Comparison of ENCODE assay signal across 8 cellular contexts in the genomic region with DNA sequence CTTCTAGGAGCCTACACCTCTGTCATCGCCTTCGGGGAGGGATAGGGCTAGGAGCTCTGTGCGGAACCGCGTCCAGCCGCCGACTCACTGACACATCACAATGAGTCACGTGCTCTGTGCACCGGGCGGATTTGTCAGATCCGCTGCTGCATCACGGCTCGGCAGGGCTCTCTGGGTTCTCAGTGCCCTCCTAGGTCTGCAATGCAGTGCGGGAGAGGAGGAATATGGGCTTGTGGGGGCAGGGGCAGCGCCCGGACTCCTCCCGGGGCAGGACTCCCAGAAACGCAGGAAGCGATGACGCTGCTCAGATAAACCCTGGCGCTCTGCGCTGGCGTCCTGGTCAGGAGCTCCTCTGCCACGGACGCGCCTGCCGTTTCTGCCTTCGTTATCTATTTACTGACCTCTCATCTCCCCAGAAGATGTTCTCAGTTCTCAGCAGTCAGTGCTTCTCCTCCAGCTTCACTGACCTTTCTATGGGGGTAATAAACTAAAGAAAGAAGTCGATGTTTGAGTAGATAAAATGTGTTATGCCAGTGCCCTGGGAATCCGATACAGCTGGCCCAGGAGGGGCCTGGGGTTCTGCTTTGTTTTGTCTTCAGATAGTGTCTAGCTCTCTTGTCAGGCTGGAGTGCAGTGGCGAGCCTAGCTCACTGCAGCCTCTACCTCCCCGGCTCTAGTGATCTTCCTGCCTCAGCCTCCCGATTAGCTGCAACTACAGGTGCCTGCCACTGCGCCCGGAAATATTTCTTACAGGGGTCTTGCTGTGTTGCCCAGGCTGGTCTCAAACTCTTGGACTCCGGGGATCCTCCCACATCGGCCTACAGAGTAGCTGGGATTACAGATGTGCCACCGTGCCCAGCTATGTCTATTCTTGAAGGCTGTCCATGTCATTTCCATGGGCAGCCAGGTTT. TPM values are rescaled to one million over a fixed set of nuclear protein-coding genes. Genes with fewer than 3 reads are reported as not detected.
DNase-seq lines count a peak whose midpoint lies in the region; ATAC-seq and TF ChIP-seq lines count a peak whose summit lies in the region.

No MANE protein-coding gene starts in this region.

- peak; percentile 83 for DNase-seq in AG08396 (ENCODE audit: low spot score)
- peak; percentile 30 to 77 for DNase-seq in NCI-H446 (lab: John Stamatoyannopoulos, UW)
- DNase-seq in activated CD4-positive, alpha-beta T cell treated with anti-CD3 and anti-CD28 coated beads for 1 hour = peak; percentile 74
- peak; percentile 98 for DNase-seq in choroid plexus epithelial cell (ENCODE audit: low read depth)
- peak; percentile 92 to 96 for DNase-seq in left colon
- DNase-seq in stimulated activated CD4-positive, alpha-beta T cell treated with anti-CD3 and anti-CD28 coated beads, Interleukin-1b, Interleukin-23, amount 100 ng/mL, for 4 hours (ENCODE audit: low read depth in 2 of 2) = peak; percentile 66 to 74

- ATAC-seq in GM18909 (IDR thresholded peaks at IDR 0.05; ENCODE audit: poor library complexity, unreplicated experiment) (peak; percentile 98), HG03196 (IDR thresholded peaks at IDR 0.05; ENCODE audit: unreplicated experiment) (peak; percentile 94), left colon (peak; percentile 83)

- intact Hi-C loops in left colon (cut with DNase I, micrococcal nuclease) = no loop called here

- peak overlapping the region; percentile 46 for H3K4me3 ChIP-seq in choroid plexus epithelial cell (ENCODE audit: low read depth, low read length)

- peak; percentile 7 for TF ChIP-seq CTCF in choroid plexus epithelial cell (conservative IDR thresholded peaks at IDR 0.05; ENCODE audit: low read depth, low read length)

RNA-seq across cellular contexts. Expression of a gene that starts 22.8 kb away (rescaled TPM):
- total RNA-seq in left colon = 100 to 1,000 TPM; 303 to 331 TPM

Comparison
In these comparisons a context has a peak if more than half of its experiments do, and no peak if none do; other contexts are left out.
1. Peak in every context shown above with its lines: DNase-seq, ATAC-seq and H3K4me3 ChIP-seq.